10 cellular contexts compared by ENCODE assay signal in the genomic region with DNA sequence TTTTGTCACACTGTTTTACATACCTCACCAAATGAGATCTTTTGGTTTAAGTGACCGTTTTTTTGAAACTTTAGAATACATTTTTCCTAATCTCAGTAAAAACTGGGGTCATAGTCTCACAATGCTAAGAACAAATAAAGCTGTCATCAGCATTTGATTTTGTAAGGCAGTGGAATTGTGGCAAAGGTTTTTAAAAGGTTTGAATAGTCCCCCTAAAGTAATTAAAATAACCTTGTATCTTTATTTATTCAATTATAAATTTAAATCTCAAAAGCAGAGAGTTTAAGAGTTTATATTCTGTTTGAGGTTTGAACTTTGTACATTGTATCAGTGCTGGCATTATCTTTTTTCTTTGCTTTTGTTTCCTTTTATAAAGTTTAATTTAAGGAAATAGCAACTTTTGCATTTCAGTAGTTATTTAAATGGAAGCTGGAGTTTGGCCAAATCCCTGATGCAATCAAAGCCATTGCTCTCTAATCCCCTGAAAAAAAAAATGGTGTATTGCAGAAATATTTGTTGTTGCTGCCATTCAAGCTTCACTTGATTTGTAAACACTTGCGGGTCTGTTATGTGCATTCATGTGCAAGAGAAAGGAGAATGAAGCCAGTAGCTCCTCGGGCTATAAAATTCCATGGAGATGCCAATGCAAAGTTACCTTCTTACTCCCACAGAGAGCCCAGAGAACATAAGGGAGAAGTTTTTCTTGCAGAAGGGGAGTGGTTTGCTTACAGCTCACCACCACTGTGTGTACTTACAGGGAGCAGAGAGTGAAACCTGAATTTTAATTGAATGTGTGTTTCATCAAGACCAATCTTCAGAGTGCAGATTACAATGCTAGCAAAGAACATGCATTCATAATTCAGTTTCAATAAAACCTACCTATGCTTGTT.
DNase-seq lines count a peak whose midpoint lies in the region; ATAC-seq, FAIRE-seq and TF ChIP-seq lines count a peak whose summit lies in the region.
"Had no signal": no experiment of that assay in that cellular context is flagged by ENCODE, and none has a peak within 500 bp of the region (broad histone marks: within the 10 kb centered on the region; RNA-seq: fewer than 3 reads in every experiment).

No MANE protein-coding gene starts in this region.

- no peak for TF ChIP-seq EP300 in H1 (IDR thresholded peaks at IDR 0.05; ENCODE audit: borderline replicate concordance in 1 of 2, low read depth in 2 of 2, low read length in 2 of 2)
- no peak for TF ChIP-seq EP300 in stomach (IDR thresholded peaks at IDR 0.05)

- H3K36me3 ChIP-seq in ES-I3 (ENCODE audit: insufficient read depth, low read length) (no peaks in the 10 kb centered on the region), H1 (ENCODE audit: control insufficient read depth in 2 of 4, insufficient read depth in 4 of 4, low read length in 3 of 4) (no peaks in the 10 kb centered on the region), mucosa of descending colon (ENCODE audit: low read depth) (no peaks in the 10 kb centered on the region), stomach (peaks cover 0 to 46% (median 36%) of the 10 kb centered on the region in 4 donors)

- H4K20me1 ChIP-seq in H1 (replicated peaks in 1 of 2; ENCODE audit: control insufficient read depth in 1 of 2, insufficient read depth in 2 of 2, low read length in 2 of 2) = no peaks in the 10 kb centered on the region

- H2AK5ac ChIP-seq in H1 (ENCODE audit: low read depth, low read length) = no peak overlapping the region

- no peak overlapping the region for H3K23ac ChIP-seq in H1 (ENCODE audit: insufficient read length)

- FAIRE-seq in H1 (lab: Jason Lieb, UNC) = peak; percentile 70

- peak overlapping the region in 1 of 4 experiments; percentile 37; a peak in 1 of 8 replicates for H3K4me3 ChIP-seq in H1 (ENCODE audit: extremely low read depth in 1 of 4, insufficient read depth in 2 of 4, low read depth in 3 of 4, low read length in 4 of 4)
- no peak overlapping the region for H3K4me3 ChIP-seq in mucosa of descending colon
- H3K4me3 ChIP-seq in stomach = no peak overlapping the region

- H3K4ac ChIP-seq in H1 (replicated peaks; ENCODE audit: insufficient read length, low read depth, low read length) = no peak overlapping the region

- no peak overlapping the region for H2BK5ac ChIP-seq in H1 (ENCODE audit: low read depth, low read length)

- no peak overlapping the region for H3K27ac Mint-ChIP-seq in activated T-cell treated with anti-CD3 and anti-CD28 coated beads, Interleukin-2, amount 50 U/mL, for 72 hours
- H3K27ac Mint-ChIP-seq: activated B cell treated with CpG ODN at 0.5 μM for 24 hours; activated naive CD4-positive, alpha-beta T cell treated with anti-CD3 and anti-CD28 coated beads, Interleukin-2, amount 50 U/mL, for 24 hours had no signal

- TF ChIP-seq CTCF in H1 (IDR thresholded peaks at IDR 0.05; ENCODE audit: control extremely low read depth in 1 of 3, insufficient read depth in 1 of 3, low read depth in 1 of 3, low read length in 3 of 3) (no peak), mucosa of descending colon (IDR thresholded peaks at IDR 0.05) (no peak), stomach (IDR thresholded peaks at IDR 0.05) (no peak)

- H3K4me1 ChIP-seq in ES-I3 (ENCODE audit: insufficient read depth, low read length) = peaks cover 29% of the 10 kb centered on the region
- peaks cover 0 to 11% (median 3%) of the 10 kb centered on the region in 4 experiments; a peak in 3 of 7 replicates for H3K4me1 ChIP-seq in H1 (replicated peaks in 1 of 4; ENCODE audit: control insufficient read depth in 3 of 4, insufficient read depth in 4 of 4, low read length in 3 of 4)
- H3K4me1 ChIP-seq in mucosa of descending colon (ENCODE audit: low read depth) = no peaks in the 10 kb centered on the region
- peaks cover 0 to 11% (median 5%) of the 10 kb centered on the region in 4 donors for H3K4me1 ChIP-seq in stomach

- no peak overlapping the region for H3K56ac ChIP-seq in H1 (replicated peaks; ENCODE audit: insufficient read length, low read depth, low read length)

- POLR2A ChIA-PET in H1 (lab: Charles Lee; ENCODE audit: partially characterized antibody) = interaction anchor here (0.7 to 1.0 kb wide), 3 partner anchors 10 to 881 kb away, joined by 3 to 6 read pairs (median 3); no protein-coding TSS in a partner anchor

- no peaks in the 10 kb centered on the region for H3K4me1 Mint-ChIP-seq in activated T-cell treated with anti-CD3 and anti-CD28 coated beads, Interleukin-2, amount 50 U/mL, for 72 hours (ENCODE audit: low read depth)
- H3K4me1 Mint-ChIP-seq: activated B cell treated with CpG ODN at 0.5 μM for 24 hours; activated naive CD4-positive, alpha-beta T cell treated with anti-CD3 and anti-CD28 coated beads, Interleukin-2, amount 50 U/mL, for 24 hours had no signal

- no peak overlapping the region for H3K14ac ChIP-seq in H1 (ENCODE audit: insufficient read length)

- no peak overlapping the region for H2BK20ac ChIP-seq in H1 (ENCODE audit: low read length)

- H3K36me3 Mint-ChIP-seq in activated T-cell treated with anti-CD3 and anti-CD28 coated beads, Interleukin-2, amount 50 U/mL, for 72 hours (ENCODE audit: insufficient read depth in 2 of 2) = no peaks in the 10 kb centered on the region

- H3K4me2 ChIP-seq in H1 (ENCODE audit: insufficient read depth in 1 of 2, low read depth in 2 of 2, low read length in 2 of 2) = peak overlapping the region; percentile 10 to 61; a peak in 3 of 4 replicates

- H2BK15ac ChIP-seq in H1 (ENCODE audit: low read length) = no peak overlapping the region

- TF ChIP-seq POLR2A in H1 (IDR thresholded peaks at IDR 0.05; ENCODE audit: control extremely low read depth in 1 of 2, low read depth in 2 of 2, low read length in 2 of 2) = no peak
- TF ChIP-seq POLR2A in stomach (IDR thresholded peaks at IDR 0.05) = no peak

- H3K9me3 ChIP-seq in ES-I3 (ENCODE audit: control insufficient read depth, insufficient read depth, low read length) (no peaks in the 10 kb centered on the region; the same call in 1 of the 2 replicates), H1 (ENCODE audit: insufficient read depth in 2 of 2, low read depth in 1 of 2, low read length in 1 of 2) (no peaks in the 10 kb centered on the region), mucosa of descending colon (no peaks in the 10 kb centered on the region), stomach (no peaks in the 10 kb centered on the region)

- no peak overlapping the region for H2AFZ ChIP-seq in H1 (ENCODE audit: low read length)

- CTCF ChIA-PET in H1 (lab: Charles Lee; ENCODE audit: partially characterized antibody) = interaction anchor here (0.6 kb wide), 1 partner anchor 50 kb away, joined by 3 read pairs; no protein-coding TSS in a partner anchor

- H2BK120ac ChIP-seq in H1 (replicated peaks; ENCODE audit: low read depth, low read length) = no peak overlapping the region

- no peak for TF ChIP-seq RAD21 in H1 (IDR thresholded peaks at IDR 0.05 in 1 of 2, conservative IDR thresholded peaks at IDR 0.05 in 1 of 2; ENCODE audit: low read depth in 2 of 2, low read length in 2 of 2)

- no peak overlapping the region for H3K4me3 Mint-ChIP-seq in activated T-cell treated with anti-CD3 and anti-CD28 coated beads, Interleukin-2, amount 50 U/mL, for 72 hours
- H3K4me3 Mint-ChIP-seq: activated B cell treated with CpG ODN at 0.5 μM for 24 hours; activated naive CD4-positive, alpha-beta T cell treated with anti-CD3 and anti-CD28 coated beads, Interleukin-2, amount 50 U/mL, for 24 hours had no signal

- no peak overlapping the region for H4K91ac ChIP-seq in H1 (replicated peaks; ENCODE audit: insufficient read length, low read length)

- ATAC-seq in mucosa of descending colon (peak; percentile 98), left lobe of liver (no peak)
- no peak for ATAC-seq in activated T-cell treated with anti-CD3 and anti-CD28 coated beads, Interleukin-2, amount 50 U/mL, for 72 hours (replicated peaks in 1 of 2)

- no peak overlapping the region for H2BK12ac ChIP-seq in H1 (ENCODE audit: low read depth, low read length)

- intact Hi-C loops in mucosa of descending colon (cut with DNase I, micrococcal nuclease) = no loop called here
- intact Hi-C loops in stomach (cut with DNase I; ENCODE audit: low total_unique reads) = no loop called here

- no peaks in the 10 kb centered on the region for H3K9me3 Mint-ChIP-seq in activated T-cell treated with anti-CD3 and anti-CD28 coated beads, Interleukin-2, amount 50 U/mL, for 72 hours
- H3K9me3 Mint-ChIP-seq: activated B cell treated with CpG ODN at 0.5 μM for 24 hours; activated naive CD4-positive, alpha-beta T cell treated with anti-CD3 and anti-CD28 coated beads, Interleukin-2, amount 50 U/mL, for 24 hours had no signal

- DNase-seq in NCI-H226 = peak; percentile 91
- DNase-seq in H1 (ENCODE audit: low read depth in 1 of 2, low spot score in 2 of 2) = peak in 1 of 2 experiments; percentile 77
- peak in 1 of 3 donors; percentile 33 for DNase-seq in mucosa of descending colon
- DNase-seq in left lobe of liver (ENCODE audit: low spot score) = no peak
- no peak for DNase-seq in activated T-cell treated with anti-CD3 and anti-CD28 coated beads, Interleukin-2, amount 50 U/mL, for 72 hours
- no peak for DNase-seq in stomach
- DNase-seq in stimulated activated CD8-positive, alpha-beta memory T cell treated with anti-CD3 and anti-CD28 coated beads, Interleukin-4, amount 100 ng/mL, for 48 hours = no peak
- DNase-seq: activated B cell treated with CpG ODN at 0.5 μM for 24 hours had no signal

- H4K8ac ChIP-seq in H1 (ENCODE audit: extremely low read depth, insufficient read depth, low read length) = no peak overlapping the region

- no peaks in the 10 kb centered on the region for H3K79me1 ChIP-seq in H1 (ENCODE audit: low read depth, low read length)

- H3K9ac ChIP-seq in ES-I3 (ENCODE audit: low read depth, low read length) (peak overlapping the region; percentile 22; the same call in 1 of the 2 replicates), H1 (replicated peaks in 1 of 4; ENCODE audit: extremely low read depth in 1 of 4, low read depth in 3 of 4, low read length in 3 of 4) (no peak overlapping the region)

- H3K18ac ChIP-seq in H1 (ENCODE audit: extremely low read depth, low read length) = no peak overlapping the region; the same call in 1 of the 2 replicates

- WGBS in H1 (ENCODE audit: extremely low coverage in 1 of 2, insufficient coverage in 1 of 2, insufficient read length in 1 of 2, insufficient replicate concordance in 2 of 2, low coverage in 1 of 2, low lambda C conversion rate in 2 of 2, missing lambda C conversion rate in 1 of 2), 2 experiments = 8% methylated on average over 3 of the region's 3 CpGs; no CpG with 5 or more reads in 1 of the 2 experiments
- 13 to 27% (median 16%) methylated on average over 3 of the region's 3 CpGs for WGBS in stomach, 5 donors

- H3K23me2 ChIP-seq in H1 (ENCODE audit: low read depth, low read length) = no peaks in the 10 kb centered on the region

- H3K79me2 ChIP-seq in H1 (ENCODE audit: control insufficient read depth in 1 of 2, insufficient read depth in 2 of 2, low read length in 2 of 2) = no peaks in the 10 kb centered on the region

- peaks cover 12% of the 10 kb centered on the region for H3K27me3 Mint-ChIP-seq in activated T-cell treated with anti-CD3 and anti-CD28 coated beads, Interleukin-2, amount 50 U/mL, for 72 hours (ENCODE audit: low read depth)
- H3K27me3 Mint-ChIP-seq: activated B cell treated with CpG ODN at 0.5 μM for 24 hours had no signal

- no peaks in the 10 kb centered on the region; a peak in 1 of 7 replicates for H3K27me3 ChIP-seq in H1 (replicated peaks in 1 of 4; ENCODE audit: control insufficient read depth in 3 of 4, extremely low read depth in 1 of 4, insufficient read depth in 3 of 4, low read length in 3 of 4)
- H3K27me3 ChIP-seq in stomach = no peaks in the 10 kb centered on the region

- H3K27ac ChIP-seq in H1 (ENCODE audit: low read depth, low read length) = peak overlapping the region; percentile 53; the same call in 1 of the 2 replicates
- H3K27ac ChIP-seq in stomach = no peak overlapping the region

- H4K5ac ChIP-seq in H1 (ENCODE audit: insufficient read length, low read depth, low read length) = peak overlapping the region; percentile 94
